Comparison of ENCODE assay signal across 29 cellular contexts in the genomic region with DNA sequence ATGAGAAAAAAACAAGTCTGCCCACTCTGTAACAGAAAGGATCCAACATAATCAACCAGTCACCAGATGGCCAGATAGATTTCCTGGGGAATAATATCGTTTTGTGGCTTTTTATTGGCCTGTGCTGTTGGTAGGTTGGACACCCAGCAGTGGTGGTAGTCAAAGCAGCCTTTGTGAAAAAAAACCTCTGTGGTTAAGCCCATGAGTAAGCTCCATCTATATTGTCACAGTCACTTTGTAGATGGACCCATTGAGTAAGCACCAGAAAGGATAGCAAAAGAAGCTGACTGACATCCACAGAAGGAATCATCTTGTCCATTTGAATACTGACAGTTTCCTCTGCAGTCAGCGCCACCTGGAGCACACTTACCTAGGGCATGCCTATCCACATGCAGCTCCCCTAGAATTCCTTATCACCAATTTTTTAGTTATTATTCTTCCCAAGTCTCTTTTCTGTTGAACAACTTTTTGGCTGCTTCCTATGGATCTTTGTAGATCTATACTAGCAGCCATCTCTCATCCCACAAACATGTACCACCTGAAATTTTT.
DNase-seq lines count a peak whose midpoint lies in the region; ATAC-seq and TF ChIP-seq lines count a peak whose summit lies in the region.
"Had no signal": no experiment of that assay in that cellular context is flagged by ENCODE, and none has a peak within 500 bp of the region (broad histone marks: within the 10 kb centered on the region; RNA-seq: fewer than 3 reads in every experiment).

No MANE protein-coding gene starts in this region.

- no peak overlapping the region for H2BK20ac ChIP-seq in H9 (ENCODE audit: low read depth, low read length, poor library complexity, severe bottlenecking)

- H2BK5ac ChIP-seq in H9 (ENCODE audit: insufficient read length, low read length): no peak overlapping the region

- H4K91ac ChIP-seq in H9 (ENCODE audit: insufficient read length, low read depth, low read length): no peak overlapping the region

- ATAC-seq in PC-3 (peak; percentile 37; the same call in 1 of the 2 replicates), GM21723 (IDR thresholded peaks at IDR 0.05; ENCODE audit: unreplicated experiment) (no peak)
- ATAC-seq in activated T-helper 17 cell treated with anti-CD3 and anti-CD28 coated beads, Interleukin-2, amount 50 U/mL, for 72 hours (replicated peaks): peak; percentile 52
- ATAC-seq: esophagus mucosa; heart right ventricle; right lobe of liver; stimulated activated naive B cell treated with anti-CD40 and anti-IgM and Interleukin-4, amounts not matched to agents 10 μg/mL and 1 μg/mL and 100 μg/mL, for 72 hours; WTC11 had no signal

- no peaks in the 10 kb centered on the region for H3K79me1 ChIP-seq in H9 (ENCODE audit: insufficient read depth, low read depth, low read length, poor library complexity, severe bottlenecking)

- no peaks in the 10 kb centered on the region for H3K36me3 ChIP-seq in PC-3 (ENCODE audit: low read depth, low read length)
- H3K36me3 ChIP-seq in neural progenitor cell: no peaks in the 10 kb centered on the region
- H3K36me3 ChIP-seq: heart right ventricle, right lobe of liver, suprapubic skin had no signal

- H4K20me1 ChIP-seq in H9 (ENCODE audit: control insufficient read depth, insufficient read depth, insufficient read length): no peaks in the 10 kb centered on the region
- H4K20me1 ChIP-seq in PC-3 (ENCODE audit: low read length): no peaks in the 10 kb centered on the region
- H4K20me1 ChIP-seq in neural progenitor cell (ENCODE audit: low read depth): no peaks in the 10 kb centered on the region

- H3F3A ChIP-seq in PC-3 (ENCODE audit: low read length, unreplicated experiment) (no peaks in the 10 kb centered on the region), neural progenitor cell (ENCODE audit: low read depth) (no peaks in the 10 kb centered on the region)

- no peaks in the 10 kb centered on the region for H3K9me3 ChIP-seq in H9 (ENCODE audit: control insufficient read depth, low read depth, low read length)
- no peaks in the 10 kb centered on the region for H3K9me3 ChIP-seq in PC-3 (ENCODE audit: low read length)
- no peaks in the 10 kb centered on the region for H3K9me3 ChIP-seq in neural progenitor cell (ENCODE audit: low read depth)
- H3K9me3 ChIP-seq: heart right ventricle, right lobe of liver had no signal

- H3K9me3 Mint-ChIP-seq in H9 (peaks cover 0 to 2% of the 10 kb centered on the region in 2 experiments; a peak in 3 of 5 replicates), neural progenitor cell (peaks cover 9% of the 10 kb centered on the region)
- H3K9me3 Mint-ChIP-seq in activated T-helper 17 cell treated with anti-CD3 and anti-CD28 coated beads, Interleukin-2, amount 50 U/mL, for 72 hours: no peaks in the 10 kb centered on the region
- H3K9me3 Mint-ChIP-seq: endodermal cell; T-helper 2 cell treated with Interferon-gamma antibody and Interleukin-4, amounts not matched to agents 5 μg/mL and 100 μg/mL, for 36 hours had no signal

- H3K4me2 ChIP-seq in H9 (ENCODE audit: insufficient read depth, insufficient read length, low read length): no peak overlapping the region
- no peak overlapping the region for H3K4me2 ChIP-seq in PC-3 (ENCODE audit: low read length)
- no peak overlapping the region for H3K4me2 ChIP-seq in neural progenitor cell

- H4K5ac ChIP-seq in H9 (ENCODE audit: insufficient read length, low read depth, low read length): no peak overlapping the region

- H3K27me3 Mint-ChIP-seq in H9 (ENCODE audit: low read depth) (no peaks in the 10 kb centered on the region), neural progenitor cell (ENCODE audit: insufficient read depth, low read depth) (no peaks in the 10 kb centered on the region)
- H3K27me3 Mint-ChIP-seq in activated T-helper 17 cell treated with anti-CD3 and anti-CD28 coated beads, Interleukin-2, amount 50 U/mL, for 72 hours: no peaks in the 10 kb centered on the region
- H3K27me3 Mint-ChIP-seq: stimulated activated naive B cell treated with anti-CD40 and anti-IgM and Interleukin-4, amounts not matched to agents 10 μg/mL and 1 μg/mL and 100 μg/mL, for 72 hours had no signal

- H4K8ac ChIP-seq in H9 (replicated peaks; ENCODE audit: insufficient read length, low read depth, low read length): no peak overlapping the region

- H3K27ac ChIP-seq in H9 (ENCODE audit: insufficient read length, low read depth, low read length): no peak overlapping the region
- peak overlapping the region; percentile 77 for H3K27ac ChIP-seq in PC-3 (ENCODE audit: low read length)
- no peak overlapping the region for H3K27ac ChIP-seq in neural progenitor cell
- H3K27ac ChIP-seq: heart right ventricle, right lobe of liver, RWPE1, suprapubic skin had no signal

- H3K4me3 Mint-ChIP-seq in H9 (no peak overlapping the region), neural progenitor cell (no peak overlapping the region)
- no peak overlapping the region for H3K4me3 Mint-ChIP-seq in activated T-helper 17 cell treated with anti-CD3 and anti-CD28 coated beads, Interleukin-2, amount 50 U/mL, for 72 hours
- H3K4me3 Mint-ChIP-seq: CD4-positive, alpha-beta memory T cell; endodermal cell; stimulated activated naive B cell treated with anti-CD40 and anti-IgM and Interleukin-4, amounts not matched to agents 10 μg/mL and 1 μg/mL and 100 μg/mL, for 72 hours; T-helper 2 cell treated with Interferon-gamma antibody and Interleukin-4, amounts not matched to agents 5 μg/mL and 100 μg/mL, for 36 hours; WTC11 had no signal

- H3K23ac ChIP-seq in H9 (ENCODE audit: insufficient read length, low read depth, low read length): no peak overlapping the region

- TF ChIP-seq CTCF in H9 (conservative IDR thresholded peaks at IDR 0.05): peak; percentile 17; the same call in 1 of the 3 replicates
- TF ChIP-seq CTCF in PC-3 (conservative IDR thresholded peaks at IDR 0.05; ENCODE audit: low read depth, low read length): peak; percentile 33; the same call in 1 of the 2 replicates
- TF ChIP-seq CTCF in neural progenitor cell (IDR thresholded peaks at IDR 0.05): no peak

- H2BK12ac ChIP-seq in H9 (ENCODE audit: insufficient read length, low read depth, low read length): no peak overlapping the region

- H3K4me3 ChIP-seq in PC-3 (ENCODE audit: low read length): no peak overlapping the region
- no peak overlapping the region for H3K4me3 ChIP-seq in neural progenitor cell
- H3K4me3 ChIP-seq: heart right ventricle, lung, right lobe of liver, suprapubic skin had no signal

- H2AK5ac ChIP-seq in H9 (ENCODE audit: insufficient read length, low read length): no peak overlapping the region

- POLR2A ChIA-PET in PC-3 (lab: Charles Lee; ENCODE audit: unreplicated experiment): no interaction called here

- no peak overlapping the region for H3K18ac ChIP-seq in H9 (ENCODE audit: insufficient read length, low read depth, low read length)

- peaks cover 0 to 7% (median 4%) of the 10 kb centered on the region in 3 experiments; a peak in 2 of 7 replicates for H3K36me3 Mint-ChIP-seq in H9 (ENCODE audit: insufficient read depth in 1 of 3, low read depth in 3 of 3)
- no peaks in the 10 kb centered on the region for H3K36me3 Mint-ChIP-seq in activated T-helper 17 cell treated with anti-CD3 and anti-CD28 coated beads, Interleukin-2, amount 50 U/mL, for 72 hours (ENCODE audit: low read depth)
- H3K36me3 Mint-ChIP-seq in neural progenitor cell: no peaks in the 10 kb centered on the region
- H3K36me3 Mint-ChIP-seq: CD4-positive, alpha-beta memory T cell; stimulated activated naive B cell treated with anti-CD40 and anti-IgM and Interleukin-4, amounts not matched to agents 10 μg/mL and 1 μg/mL and 100 μg/mL, for 72 hours; WTC11 had no signal

- no CpG with 5 or more reads among the region's 2 CpGs for WGBS in H9 (ENCODE audit: extremely low coverage, insufficient read length, low lambda C conversion rate)

- DNase-seq in H9: peak; percentile 34
- DNase-seq in PC-3: peak; percentile 78
- DNase-seq in neural progenitor cell (ENCODE audit: low spot score): no peak
- DNase-seq in anterior cingulate cortex (lab: John Stamatoyannopoulos, UW): no peak
- DNase-seq in DMS114 treated with DMSO at 0.1 percent for 48 hours (lab: John Stamatoyannopoulos, UW; ENCODE audit: unreplicated experiment): no peak
- DNase-seq: activated CD4-positive, alpha-beta T cell treated with anti-CD3 and anti-CD28 coated beads, Interleukin-2, amount 50 U/mL, for 1 hour; activated naive CD4-positive, alpha-beta T cell treated with anti-CD3 and anti-CD28 coated beads, Interleukin-2, amount 50 U/mL, for 16 hours; aorta; CD4-positive, alpha-beta memory T cell; central memory CD4-positive, alpha-beta T cell; endodermal cell; foreskin fibroblast; heart right ventricle; kidney glomerular epithelial cell; NCI-H1105; NCI-H1930; NCI-H2227 treated with DMSO at 0.1 percent for 48 hours; posterior cingulate gyrus; right lobe of liver; stimulated activated CD4-positive, alpha-beta T cell treated with anti-CD3 and anti-CD28 coated beads, Interleukin-4, amount 100 ng/mL, for 24 hours; stimulated activated naive B cell treated with anti-CD40 and anti-IgM and Interleukin-4, amounts not matched to agents 10 μg/mL and 1 μg/mL and 100 μg/mL, for 72 hours had no signal

- H3T11ph ChIP-seq in H9 (ENCODE audit: low read length): no peak overlapping the region

- H3K27me3 ChIP-seq in H9 (ENCODE audit: insufficient read depth, low read length) (no peaks in the 10 kb centered on the region), PC-3 (ENCODE audit: low read length) (no peaks in the 10 kb centered on the region), neural progenitor cell (no peaks in the 10 kb centered on the region)
- H3K27me3 ChIP-seq: heart right ventricle, right lobe of liver, suprapubic skin had no signal

- H3K4me1 ChIP-seq in H9 (ENCODE audit: insufficient read depth, low read length) (peaks cover 5% of the 10 kb centered on the region; the same call in 1 of the 2 replicates), PC-3 (ENCODE audit: insufficient read depth, low read length) (peaks cover 22% of the 10 kb centered on the region), neural progenitor cell (peaks cover 20% of the 10 kb centered on the region)
- H3K4me1 ChIP-seq: heart right ventricle, right lobe of liver, suprapubic skin had no signal

- intact Hi-C loops in PC-3 (cut with micrococcal nuclease): no loop called here

- no peak overlapping the region for H2BK120ac ChIP-seq in H9 (ENCODE audit: low read depth, low read length, poor library complexity, severe bottlenecking)

- H2AFZ ChIP-seq in H9 (ENCODE audit: low read length): no peak overlapping the region
- no peak overlapping the region for H2AFZ ChIP-seq in PC-3 (ENCODE audit: low read length)
- H2AFZ ChIP-seq in neural progenitor cell (replicated peaks): no peak overlapping the region

- H3K27ac Mint-ChIP-seq in H9 (0 out of 7 replicates have a peak overlapping the region, but pooled peaks of 1 of the 3 experiments have one; percentile 54), neural progenitor cell (peak overlapping the region; percentile 31)
- no peak overlapping the region for H3K27ac Mint-ChIP-seq in activated T-helper 17 cell treated with anti-CD3 and anti-CD28 coated beads, Interleukin-2, amount 50 U/mL, for 72 hours
- H3K27ac Mint-ChIP-seq: CD4-positive, alpha-beta memory T cell; endodermal cell; stimulated activated naive B cell treated with anti-CD40 and anti-IgM and Interleukin-4, amounts not matched to agents 10 μg/mL and 1 μg/mL and 100 μg/mL, for 72 hours; T-helper 2 cell treated with Interferon-gamma antibody and Interleukin-4, amounts not matched to agents 5 μg/mL and 100 μg/mL, for 36 hours; WTC11 had no signal

- H3K9ac ChIP-seq in H9 (ENCODE audit: extremely low read depth, insufficient read length, low read length) (no peak overlapping the region), PC-3 (ENCODE audit: low read length) (no peak overlapping the region), neural progenitor cell (no peak overlapping the region)

- H3K56ac ChIP-seq in H9 (ENCODE audit: insufficient read length, low read depth, low read length): no peak overlapping the region

- H2BK15ac ChIP-seq in H9 (ENCODE audit: low read depth, low read length): no peak overlapping the region

- no peak overlapping the region for H3K14ac ChIP-seq in H9 (ENCODE audit: insufficient read depth, low read length)

- H3K79me2 ChIP-seq in H9 (ENCODE audit: insufficient read depth, low read length) (no peaks in the 10 kb centered on the region), PC-3 (ENCODE audit: low read length) (no peaks in the 10 kb centered on the region), neural progenitor cell (ENCODE audit: low read depth) (no peaks in the 10 kb centered on the region)

- peaks cover 34 to 40% of the 10 kb centered on the region in 2 experiments for H3K4me1 Mint-ChIP-seq in H9
- H3K4me1 Mint-ChIP-seq in activated T-helper 17 cell treated with anti-CD3 and anti-CD28 coated beads, Interleukin-2, amount 50 U/mL, for 72 hours: no peaks in the 10 kb centered on the region
- peaks cover 22% of the 10 kb centered on the region for H3K4me1 Mint-ChIP-seq in neural progenitor cell
- H3K4me1 Mint-ChIP-seq: CD4-positive, alpha-beta memory T cell; stimulated activated naive B cell treated with anti-CD40 and anti-IgM and Interleukin-4, amounts not matched to agents 10 μg/mL and 1 μg/mL and 100 μg/mL, for 72 hours had no signal

- no peaks in the 10 kb centered on the region for H3K9me2 ChIP-seq in PC-3 (replicated peaks; ENCODE audit: low read length)

- no peak overlapping the region for H3K4ac ChIP-seq in H9 (ENCODE audit: low read depth, low read length)

- CTCF ChIA-PET in PC-3 (lab: Charles Lee): no interaction called here

- BruUV-seq in PC-3 (replicated peaks; lab: Mats Ljungman, UMichigan): no TSS peak

- H3K23me2 ChIP-seq in H9 (ENCODE audit: insufficient read length, low read depth, low read length, poor library complexity, severe bottlenecking): no peaks in the 10 kb centered on the region

Comparison
In these comparisons a context has a peak if more than half of its experiments do, and no peak if none do; other contexts are left out.
1. DNase-seq: peak in H9 (single experiment) and PC-3 (single experiment); none in neural progenitor cell (single experiment), anterior cingulate cortex (0 of 58) and DMS114 treated with DMSO at 0.1 percent for 48 hours (single experiment).